ENCODE assay signal across 26 cellular contexts in genomic region chr11:126335463-126335760, GRCh38. TPM values are rescaled to one million over a fixed set of nuclear protein-coding genes. Genes with fewer than 3 reads are reported as not detected.
DNase-seq lines count a peak whose midpoint lies in the region; ATAC-seq and TF ChIP-seq lines count a peak whose summit lies in the region.
"Had no signal": no experiment of that assay in that cellular context is flagged by ENCODE, and none has a peak within 500 bp of the region (broad histone marks: within the 10 kb centered on the region; RNA-seq: fewer than 3 reads in every experiment).

No MANE protein-coding gene starts in this region.

- no peaks in the 10 kb centered on the region for H3K9me3 Mint-ChIP-seq in endothelial cell (ENCODE audit: unreplicated experiment)
- H3K9me3 Mint-ChIP-seq: activated naive CD8-positive, alpha-beta T cell treated with anti-CD3 and anti-CD28 coated beads for 36 hours; activated T-helper 2 cell treated with anti-CD3 and anti-CD28 coated beads, Interferon-gamma antibody, Interleukin-2, Interleukin-4, amounts not matched to agents 10 μg/mL and 5 μg/mL and 100 μg/mL, durations not matched to agents 14 hours and 24 hours and 36 hours; dendritic cell treated with granulocyte-macrophage colony-stimulating factor and Interleukin-4, amounts not matched to agents 40 ng/mL and 50 ng/mL, for 4 days; neural crest cell had no signal

- no peak for DNase-seq in Right ventricle myocardium inferior (ENCODE audit: missing footprints)
- DNase-seq in right atrium auricular region (ENCODE audit: low spot score) = no peak
- no peak for DNase-seq in endothelial cell (ENCODE audit: low spot score)
- DNase-seq in right lobe of liver = peak in 2 of 3 donors; percentile 76 to 85
- DNase-seq in OCI-LY7 (ENCODE audit: low spot score) = no peak
- DNase-seq in stimulated activated naive CD8-positive, alpha-beta T cell treated with anti-CD3 and anti-CD28 coated beads, Interleukin-15, Interleukin-2, amounts not matched to agents 100 U/mL and 50 U/mL, for 24 hours = no peak
- no peak for DNase-seq in activated CD4-positive, alpha-beta T cell treated with anti-CD3 and anti-CD28 coated beads, Interleukin-2, amount 50 U/mL, for 48 hours
- no peak for DNase-seq in left lung
- DNase-seq: 8988T; activated CD8-positive, alpha-beta memory T cell treated with anti-CD3 and anti-CD28 coated beads, Interleukin-2, amount 50 U/mL, for 4 hours; activated naive CD8-positive, alpha-beta T cell treated with anti-CD3 and anti-CD28 coated beads for 36 hours; GOT3; IMR-90; NCI-H1694; NCI-H510A; sigmoid colon; stimulated activated naive CD4-positive, alpha-beta T cell treated with Interleukin-2 at 50 U/mL for 16 hours; testis; uterus; WERI-Rb-1 had no signal

- peaks cover 58% of the 10 kb centered on the region for H3K4me1 Mint-ChIP-seq in endothelial cell (ENCODE audit: unreplicated experiment)
- H3K4me1 Mint-ChIP-seq: activated naive CD8-positive, alpha-beta T cell treated with anti-CD3 and anti-CD28 coated beads for 36 hours had no signal

- H3K9me3 ChIP-seq in right atrium auricular region = no peaks in the 10 kb centered on the region
- H3K9me3 ChIP-seq in right lobe of liver = no peaks in the 10 kb centered on the region
- H3K9me3 ChIP-seq in OCI-LY7 (ENCODE audit: low read length) = no peaks in the 10 kb centered on the region
- no peaks in the 10 kb centered on the region for H3K9me3 ChIP-seq in left lung
- H3K9me3 ChIP-seq: sigmoid colon, testis, uterus had no signal

- no peak overlapping the region for H3K4me3 Mint-ChIP-seq in endothelial cell (ENCODE audit: unreplicated experiment)
- H3K4me3 Mint-ChIP-seq: activated naive CD8-positive, alpha-beta T cell treated with anti-CD3 and anti-CD28 coated beads for 36 hours; dendritic cell treated with granulocyte-macrophage colony-stimulating factor and Interleukin-4, amounts not matched to agents 40 ng/mL and 50 ng/mL, for 4 days; neural crest cell had no signal

- TF ChIP-seq POLR2A in right lobe of liver (IDR thresholded peaks at IDR 0.05) = no peak

- BruUV-seq in OCI-LY7 (replicated peaks; lab: Mats Ljungman, UMichigan) = no TSS peak

- TF ChIP-seq CTCF in right atrium auricular region (IDR thresholded peaks at IDR 0.05) (no peak), endothelial cell (IDR thresholded peaks at IDR 0.05; ENCODE audit: unreplicated experiment) (no peak), right lobe of liver (IDR thresholded peaks at IDR 0.05) (no peak), OCI-LY7 (conservative IDR thresholded peaks at IDR 0.05; ENCODE audit: low read length) (no peak), left lung (IDR thresholded peaks at IDR 0.05) (no peak)

- POLR2A ChIA-PET in OCI-LY7 (lab: Charles Lee) = interaction anchor here (0.6 kb wide), 2 partner anchors 28 to 59 kb away, joined by 3 read pairs; no protein-coding TSS in a partner anchor

- peak overlapping the region in 1 of 2 donors; percentile 17 for H3K27ac ChIP-seq in right atrium auricular region
- peak overlapping the region in 1 of 3 donors; percentile 66 for H3K27ac ChIP-seq in right lobe of liver
- H3K27ac ChIP-seq in OCI-LY7 (ENCODE audit: low read depth, low read length, poor library complexity, severe bottlenecking) = no peak overlapping the region
- no peak overlapping the region for H3K27ac ChIP-seq in left lung
- H3K27ac ChIP-seq: cardiac muscle cell, parathyroid adenoma, sigmoid colon, testis, uterus, WERI-Rb-1 had no signal

- peak; percentile 37 for ATAC-seq in Right ventricle myocardium inferior
- peak; percentile 10 to 73 (median 67) for ATAC-seq in right lobe of liver
- no peak for ATAC-seq in stimulated activated naive CD8-positive, alpha-beta T cell treated with anti-CD3 and anti-CD28 coated beads, Interleukin-15, Interleukin-2, amounts not matched to agents 100 U/mL and 50 U/mL, for 24 hours
- ATAC-seq in left lung = no peak

- CTCF ChIA-PET in OCI-LY7 (lab: Charles Lee; ENCODE audit: unreplicated experiment) = no interaction called here

- H2AFZ ChIP-seq in OCI-LY7 (ENCODE audit: low read length) = no peak overlapping the region
- H2AFZ ChIP-seq: parathyroid adenoma had no signal

- no peaks in the 10 kb centered on the region for H3K79me2 ChIP-seq in OCI-LY7 (ENCODE audit: insufficient read depth, low read depth, low read length)
- H3K79me2 ChIP-seq: parathyroid adenoma had no signal

- H3K36me3 ChIP-seq in right atrium auricular region (no peaks in the 10 kb centered on the region), right lobe of liver (peaks cover 0 to 26% (median 11%) of the 10 kb centered on the region in 4 donors), OCI-LY7 (ENCODE audit: insufficient read depth, low read length) (peaks cover 44% of the 10 kb centered on the region; the same call in 1 of the 2 replicates), left lung (peaks cover 0 to 46% of the 10 kb centered on the region in 2 donors)
- H3K36me3 ChIP-seq: cardiac muscle cell, uterus had no signal

- peaks cover 0 to 66% of the 10 kb centered on the region in 2 donors for H3K4me1 ChIP-seq in right atrium auricular region
- H3K4me1 ChIP-seq in right lobe of liver = peaks cover 0 to 65% (median 25%) of the 10 kb centered on the region in 4 donors
- no peaks in the 10 kb centered on the region for H3K4me1 ChIP-seq in OCI-LY7 (ENCODE audit: insufficient read depth, low read length, poor library complexity, severe bottlenecking)
- peaks cover 13 to 30% of the 10 kb centered on the region in 2 donors for H3K4me1 ChIP-seq in left lung
- H3K4me1 ChIP-seq: parathyroid adenoma, uterus had no signal

- H3K27ac Mint-ChIP-seq in endothelial cell (ENCODE audit: unreplicated experiment) = peak overlapping the region; percentile 57
- H3K27ac Mint-ChIP-seq: activated naive CD8-positive, alpha-beta T cell treated with anti-CD3 and anti-CD28 coated beads for 36 hours; dendritic cell treated with granulocyte-macrophage colony-stimulating factor and Interleukin-4, amounts not matched to agents 40 ng/mL and 50 ng/mL, for 4 days had no signal

- no peaks in the 10 kb centered on the region for H3K27me3 ChIP-seq in right atrium auricular region
- H3K27me3 ChIP-seq in right lobe of liver = no peaks in the 10 kb centered on the region
- H3K27me3 ChIP-seq in left lung = no peaks in the 10 kb centered on the region
- H3K27me3 ChIP-seq: cardiac muscle cell, sigmoid colon, testis, uterus had no signal

- no peak overlapping the region for H3K4me3 ChIP-seq in right atrium auricular region
- no peak overlapping the region for H3K4me3 ChIP-seq in right lobe of liver
- no peak overlapping the region for H3K4me3 ChIP-seq in OCI-LY7 (ENCODE audit: low read depth, low read length, poor library complexity, severe bottlenecking)
- no peak overlapping the region for H3K4me3 ChIP-seq in left lung
- H3K4me3 ChIP-seq: cardiac muscle cell, lung, sigmoid colon, testis, uterus had no signal

- 39% methylated on average over 5 of the region's 5 CpGs for WGBS in right lobe of liver (ENCODE audit: insufficient coverage, low coverage, low lambda C conversion rate, missing lambda C conversion rate)

- intact Hi-C loops in Right ventricle myocardium inferior (cut with DNase I) (no loop called here), right lobe of liver (cut with DNase I) (loop anchor here in 1 of 2 donors (10.0 kb wide), 1 partner anchor 59 kb away; no protein-coding TSS in a partner anchor), OCI-LY7 (cut with micrococcal nuclease; ENCODE audit: unreplicated experiment) (no loop called here), left lung (cut with DNase I) (no loop called here)

- no peak overlapping the region for H3K4me2 ChIP-seq in OCI-LY7 (ENCODE audit: low read length)

- no peaks in the 10 kb centered on the region for H3K36me3 Mint-ChIP-seq in endothelial cell (ENCODE audit: low read depth, unreplicated experiment)

- no peaks in the 10 kb centered on the region for H4K20me1 ChIP-seq in OCI-LY7 (ENCODE audit: insufficient read depth, low read length)

- peaks cover 13% of the 10 kb centered on the region for H3K27me3 Mint-ChIP-seq in endothelial cell (ENCODE audit: unreplicated experiment)
- H3K27me3 Mint-ChIP-seq: activated naive CD8-positive, alpha-beta T cell treated with anti-CD3 and anti-CD28 coated beads for 36 hours; dendritic cell treated with granulocyte-macrophage colony-stimulating factor and Interleukin-4, amounts not matched to agents 40 ng/mL and 50 ng/mL, for 4 days had no signal

- H3K9me2 ChIP-seq in OCI-LY7 (ENCODE audit: insufficient read depth, low read length) = no peaks in the 10 kb centered on the region

RNA-seq across cellular contexts. Expression of gene ST3GAL4, which starts 20.1 kb away (rescaled TPM):
- total RNA-seq in Right ventricle myocardium inferior = 45.1 TPM
- 100 to 1,000 TPM in 1 of 2 donors, 10 to 100 TPM in 1; 67.5 to 103 TPM for total RNA-seq in right atrium auricular region
- 25.9 TPM for total RNA-seq in endothelial cell (ENCODE audit: unreplicated experiment)
- 10 to 100 TPM in 4 of 6 experiments, 1 to 10 TPM in 2; 7.0 to 25.6 (median 17.5) TPM for total RNA-seq in right lobe of liver
- 10.0 and 14.3 TPM in 2 replicates for total RNA-seq in OCI-LY7 (2014; rRNA removed; shearing (Covaris generic))
- 17.4 and 18.8 TPM in 2 replicates for total RNA-seq in OCI-LY7 (2022)
- 10 to 100 TPM; 33.1 to 35.9 TPM for total RNA-seq in left lung

RNA-seq across cellular contexts. Expression of gene DCPS, which starts 31.6 kb away (rescaled TPM):
- total RNA-seq in Right ventricle myocardium inferior = 10.8 TPM
- 10 to 100 TPM; 12.1 to 14.1 TPM for total RNA-seq in right atrium auricular region
- 11.3 TPM for total RNA-seq in endothelial cell (ENCODE audit: unreplicated experiment)
- total RNA-seq in right lobe of liver = 10 to 100 TPM; 12.6 to 65.2 (median 21.9) TPM
- 24.2 and 30.4 TPM in 2 replicates for total RNA-seq in OCI-LY7 (2014; rRNA removed; shearing (Covaris generic))
- 33.9 and 36.5 TPM in 2 replicates for total RNA-seq in OCI-LY7 (2022)
- total RNA-seq in left lung = 10 to 100 TPM; 16.4 to 18.0 TPM

RNA-seq across cellular contexts. Expression of gene TIRAP, which starts 52.5 kb away (rescaled TPM):
- total RNA-seq in Right ventricle myocardium inferior = 6.5 TPM
- 1 to 10 TPM; 6.3 to 7.4 TPM for total RNA-seq in right atrium auricular region
- 12.4 TPM for total RNA-seq in endothelial cell (ENCODE audit: unreplicated experiment)
- total RNA-seq in right lobe of liver = 10 to 100 TPM in 2 of 6 experiments, 1 to 10 TPM in 4; 8.0 to 12.1 (median 9.7) TPM
- 3.4 TPM in 2 replicates for total RNA-seq in OCI-LY7 (2014; rRNA removed; shearing (Covaris generic))
- 8.6 and 9.8 TPM in 2 replicates for total RNA-seq in OCI-LY7 (2022)
- 10 to 100 TPM in 1 of 2 donors, 1 to 10 TPM in 1; 8.5 to 15.4 TPM for total RNA-seq in left lung

Comparison
In these comparisons a context has a peak if more than half of its experiments do, and no peak if none do; other contexts are left out.
1. ATAC-seq: peak in Right ventricle myocardium inferior (single experiment) and right lobe of liver (4 of 4); none in stimulated activated naive CD8-positive, alpha-beta T cell treated with anti-CD3 and anti-CD28 coated beads, Interleukin-15, Interleukin-2, amounts not matched to agents 100 U/mL and 50 U/mL, for 24 hours (single experiment) and left lung (single experiment).
2. DNase-seq: peak in right lobe of liver (2 of 3); none in Right ventricle myocardium inferior (single experiment), right atrium auricular region (single experiment), endothelial cell (single experiment), OCI-LY7 (single experiment), stimulated activated naive CD8-positive, alpha-beta T cell treated with anti-CD3 and anti-CD28 coated beads, Interleukin-15, Interleukin-2, amounts not matched to agents 100 U/mL and 50 U/mL, for 24 hours (single experiment), activated CD4-positive, alpha-beta T cell treated with anti-CD3 and anti-CD28 coated beads, Interleukin-2, amount 50 U/mL, for 48 hours (0 of 2) and left lung (0 of 2).